Comparison of ENCODE assay signal across 1 cellular context in genomic region chrX:2889706-2890490, GRCh38.
TF ChIP-seq lines count a peak whose summit lies in the region.

No MANE protein-coding gene starts in this region.

TF ChIP-seq in liver, 16 proteins besides CTCF, POLR2A, EP300 and RAD21:
- TF ChIP-seq YY1 (IDR thresholded peaks at IDR 0.05): peak; percentile 50
